In the genomic region with DNA sequence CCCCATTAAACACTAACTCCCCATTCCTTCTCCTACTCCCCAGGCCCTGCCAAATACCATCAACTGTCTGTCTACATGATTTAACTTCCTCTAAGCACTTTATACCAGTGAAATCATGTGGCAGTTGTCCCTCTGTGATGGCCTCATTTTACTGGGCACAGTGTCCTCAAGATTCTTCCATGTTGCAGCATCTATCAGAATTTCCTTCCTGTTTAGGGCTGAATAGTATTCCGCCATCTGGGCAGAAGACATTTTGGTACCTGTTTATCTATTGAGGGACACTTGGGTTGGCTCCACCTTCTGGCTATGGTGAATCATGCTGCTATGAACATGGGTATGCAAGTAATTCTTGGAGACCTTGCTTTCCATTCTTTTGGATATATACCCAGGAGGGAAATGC, we compare ENCODE assay signal across 1 cellular context.
TF ChIP-seq lines count a peak whose summit lies in the region.

No MANE protein-coding gene starts in this region.

TF ChIP-seq in GM23338, 12 proteins besides CTCF, POLR2A, EP300 and RAD21:
- no peak for TF ChIP-seq ZNF331 (CRISPR knock-in tag; IDR thresholded peaks at IDR 0.05; ENCODE audit: low read depth)
- no peak for TF ChIP-seq EZH2phosphoT487 (IDR thresholded peaks at IDR 0.05; ENCODE audit: unreplicated experiment)
- TF ChIP-seq NANOG (IDR thresholded peaks at IDR 0.05; ENCODE audit: borderline replicate concordance) = no peak
- no peak for TF ChIP-seq EZH2 (IDR thresholded peaks at IDR 0.05; ENCODE audit: low read depth, unreplicated experiment)
- no peak for TF ChIP-seq ZNF114 (CRISPR knock-in tag; IDR thresholded peaks at IDR 0.05)
- no peak for TF ChIP-seq CREB1 (CRISPR knock-in tag; IDR thresholded peaks at IDR 0.05; ENCODE audit: low read depth)
